34 cellular contexts compared by ENCODE assay signal in genomic region chr2:16053437-16054257, GRCh38.
"Had no signal": no experiment of that assay in that cellular context is flagged by ENCODE, and none has a peak within 500 bp of the region (broad histone marks: within the 10 kb centered on the region; RNA-seq: fewer than 3 reads in every experiment).

No MANE protein-coding gene starts in this region.

- H3K4me1 ChIP-seq: body of pancreas, breast epithelium had no signal

- DNase-seq: activated CD4-positive, alpha-beta memory T cell treated with anti-CD3 and anti-CD28 coated beads for 36 hours; activated CD4-positive, alpha-beta T cell treated with anti-CD3 and anti-CD28 coated beads for 4 hours; activated CD4-positive, alpha-beta T cell treated with anti-CD3 and anti-CD28 coated beads, Interleukin-2, amount 10 ng/mL, durations not matched to agents 24 days and 14 days; activated CD4-positive, alpha-beta T cell treated with anti-CD3 and anti-CD28 coated beads, Interleukin-2, amount 50 U/mL, for 1 hour; activated CD4-positive, alpha-beta T cell treated with anti-CD3 and anti-CD28 coated beads, Interleukin-2, amount 50 U/mL, for 4 hours; activated CD4-positive, CD25-positive, alpha-beta regulatory T cell treated with anti-CD3 and anti-CD28 coated beads, Interleukin-2, amount 50 U/mL, for 72 hours; activated CD8-positive, alpha-beta memory T cell treated with anti-CD3 and anti-CD28 coated beads, Interleukin-2, amount 50 U/mL, for 4 hours; activated CD8-positive, alpha-beta T cell treated with anti-CD3 and anti-CD28 coated beads for 36 hours; activated effector memory CD4-positive, alpha-beta T cell treated with anti-CD3 and anti-CD28 coated beads, Interleukin-2, amount 50 U/mL, for 16 hours; activated gamma-delta T cell treated with Interleukin-2 at 50 U/mL for 16 hours; activated naive CD4-positive, alpha-beta T cell; activated naive CD4-positive, alpha-beta T cell treated with anti-CD3 and anti-CD28 coated beads for 36 hours; activated naive CD4-positive, alpha-beta T cell treated with anti-CD3 and anti-CD28 coated beads, Interleukin-2, amount 50 U/mL, for 16 hours; activated naive CD8-positive, alpha-beta T cell treated with anti-CD3 and anti-CD28 coated beads for 36 hours; activated T-cell treated with anti-CD3 and anti-CD28 coated beads for 4 hours; activated T-cell treated with anti-CD3 and anti-CD28 coated beads, Interleukin-2, amount 50 U/mL, for 1 hour; activated T-cell treated with anti-CD3 and anti-CD28 coated beads, Interleukin-2, amount 50 U/mL, for 4 hours; activated T-cell treated with anti-CD3 and anti-CD28 coated beads, Interleukin-2, amount 50 U/mL, for 72 hours; adrenal gland; amniotic stem cell; aorta; body of pancreas; brain microvascular endothelial cell; central memory CD4-positive, alpha-beta T cell; T-helper 1 cell; T-helper 2 cell; T-helper 9 cell had no signal

- H3K27me3 ChIP-seq: adrenal gland, body of pancreas, brain microvascular endothelial cell, breast epithelium had no signal

- H3K27ac ChIP-seq: adrenal gland, body of pancreas, brain microvascular endothelial cell, breast epithelium, VCaP had no signal

- H3K9me3 ChIP-seq: adrenal gland, body of pancreas, breast epithelium had no signal

- H3K4me3 ChIP-seq: adrenal gland, body of pancreas, breast epithelium had no signal

- H3K36me3 ChIP-seq: adrenal gland, brain microvascular endothelial cell, breast epithelium had no signal

- ATAC-seq: activated CD8-positive, alpha-beta T cell treated with anti-CD3 and anti-CD28 coated beads for 36 hours; activated naive CD4-positive, alpha-beta T cell treated with anti-CD3 and anti-CD28 coated beads, Interleukin-2, amount 50 U/mL, for 72 hours; activated T-cell treated with anti-CD3 and anti-CD28 coated beads, Interleukin-2, amount 50 U/mL, for 4 hours; activated T-cell treated with anti-CD3 and anti-CD28 coated beads, Interleukin-2, amount 50 U/mL, for 72 hours; activated T-helper 17 cell treated with anti-CD3 and anti-CD28 coated beads, Interleukin-2, amount 50 U/mL, for 72 hours; body of pancreas; WTC11 had no signal

- FAIRE-seq: astrocyte, TTC549 had no signal
